ENCODE assay signal across 15 cellular contexts in genomic region chr20:63693079-63693974, GRCh38. TPM values are rescaled to one million over a fixed set of nuclear protein-coding genes. Genes with fewer than 3 reads are reported as not detected.
A peak's percentile ranks its signal among the peaks of the same experiment; 100 is the strongest.
DNase-seq lines count a peak whose midpoint lies in the region; ATAC-seq and TF ChIP-seq lines count a peak whose summit lies in the region.
"Had no signal": no experiment of that assay in that cellular context is flagged by ENCODE, and none has a peak within 500 bp of the region (broad histone marks: within the 10 kb centered on the region; RNA-seq: fewer than 3 reads in every experiment).

No MANE protein-coding gene starts in this region.

- no peak for TF ChIP-seq POLR2A in sigmoid colon (IDR thresholded peaks at IDR 0.05)

- H3K4me3 ChIP-seq in sigmoid colon = no peak overlapping the region
- H3K4me3 ChIP-seq: heart right ventricle, smooth muscle cell had no signal

- intact Hi-C loops in left cardiac atrium (cut with DNase I) = no loop called here
- intact Hi-C loops in sigmoid colon (cut with DNase I) = no loop called here

- POLR2A ChIA-PET in activated CD4-positive, alpha-beta T cell treated with anti-CD3 and anti-CD28 coated beads, Interleukin-2, amount 10 ng/mL, durations not matched to agents 7 days and 5 days (lab: Charles Lee) = no interaction called here
- POLR2A ChIA-PET in activated CD8-positive, alpha-beta T cell treated with anti-CD3 and anti-CD28 coated beads, Interleukin-2, amount 10 ng/mL, durations not matched to agents 7 days and 5 days (lab: Charles Lee) = no interaction called here

- H3K36me3 ChIP-seq in sigmoid colon = peaks cover 6 to 24% (median 11%) of the 10 kb centered on the region in 4 donors

- H3K27ac ChIP-seq in sigmoid colon = peak overlapping the region in 1 of 4 donors; percentile 7

- peak overlapping the region; percentile 51 for H3K4me3 Mint-ChIP-seq in activated CD4-positive, alpha-beta T cell treated with anti-CD3 and anti-CD28 coated beads, Interleukin-2, amount 10 ng/mL, durations not matched to agents 7 days and 5 days
- peak overlapping the region; percentile 60 for H3K4me3 Mint-ChIP-seq in activated CD8-positive, alpha-beta T cell treated with anti-CD3 and anti-CD28 coated beads, Interleukin-2, amount 10 ng/mL, durations not matched to agents 7 days and 5 days
- H3K4me3 Mint-ChIP-seq: H9 had no signal

- no peaks in the 10 kb centered on the region for H3K27me3 ChIP-seq in sigmoid colon
- H3K27me3 ChIP-seq: heart right ventricle had no signal

- peaks cover 15% of the 10 kb centered on the region for H3K36me3 Mint-ChIP-seq in activated CD4-positive, alpha-beta T cell treated with anti-CD3 and anti-CD28 coated beads, Interleukin-2, amount 10 ng/mL, durations not matched to agents 7 days and 5 days (ENCODE audit: low read depth)
- peaks cover 28% of the 10 kb centered on the region for H3K36me3 Mint-ChIP-seq in activated CD8-positive, alpha-beta T cell treated with anti-CD3 and anti-CD28 coated beads, Interleukin-2, amount 10 ng/mL, durations not matched to agents 7 days and 5 days (ENCODE audit: low read depth)

- CTCF ChIA-PET in activated CD4-positive, alpha-beta T cell treated with anti-CD3 and anti-CD28 coated beads, Interleukin-2, amount 10 ng/mL, durations not matched to agents 7 days and 5 days (lab: Charles Lee) = no interaction called here
- CTCF ChIA-PET in activated CD8-positive, alpha-beta T cell treated with anti-CD3 and anti-CD28 coated beads, Interleukin-2, amount 10 ng/mL, durations not matched to agents 7 days and 5 days (lab: Charles Lee) = no interaction called here

- no peaks in the 10 kb centered on the region for H3K9me3 ChIP-seq in sigmoid colon
- H3K9me3 ChIP-seq: heart right ventricle had no signal

- peaks cover 5% of the 10 kb centered on the region for H3K4me1 Mint-ChIP-seq in activated CD4-positive, alpha-beta T cell treated with anti-CD3 and anti-CD28 coated beads, Interleukin-2, amount 10 ng/mL, durations not matched to agents 7 days and 5 days
- H3K4me1 Mint-ChIP-seq in activated CD8-positive, alpha-beta T cell treated with anti-CD3 and anti-CD28 coated beads, Interleukin-2, amount 10 ng/mL, durations not matched to agents 7 days and 5 days (ENCODE audit: low read depth) = peaks cover 9% of the 10 kb centered on the region

- no peak for TF ChIP-seq CTCF in sigmoid colon (IDR thresholded peaks at IDR 0.05)

- H3K9me3 Mint-ChIP-seq in activated CD4-positive, alpha-beta T cell treated with anti-CD3 and anti-CD28 coated beads, Interleukin-2, amount 10 ng/mL, durations not matched to agents 7 days and 5 days = no peaks in the 10 kb centered on the region
- no peaks in the 10 kb centered on the region for H3K9me3 Mint-ChIP-seq in activated CD8-positive, alpha-beta T cell treated with anti-CD3 and anti-CD28 coated beads, Interleukin-2, amount 10 ng/mL, durations not matched to agents 7 days and 5 days (ENCODE audit: insufficient read depth)

- ATAC-seq in activated CD8-positive, alpha-beta T cell treated with anti-CD3 and anti-CD28 coated beads, Interleukin-2, amount 10 ng/mL, durations not matched to agents 7 days and 5 days = no peak
- ATAC-seq in left cardiac atrium = no peak
- ATAC-seq in HG03457 (IDR thresholded peaks at IDR 0.05; ENCODE audit: unreplicated experiment) = no peak
- ATAC-seq: heart right ventricle had no signal

- no peak for DNase-seq in activated CD4-positive, alpha-beta T cell treated with anti-CD3 and anti-CD28 coated beads, Interleukin-2, amount 10 ng/mL, durations not matched to agents 7 days and 5 days
- no peak for DNase-seq in activated CD4-positive, alpha-beta T cell treated with anti-CD3 and anti-CD28 coated beads, Interleukin-2, amount 50 U/mL, for 4 hours
- DNase-seq in activated CD8-positive, alpha-beta T cell treated with anti-CD3 and anti-CD28 coated beads, Interleukin-2, amount 10 ng/mL, durations not matched to agents 7 days and 5 days = no peak
- DNase-seq in left cardiac atrium (peak; percentile 18), sigmoid colon (peak; percentile 69), KG1 (lab: John Stamatoyannopoulos, UW) (no peak), ecto neural progenitor cell (ENCODE audit: low spot score) (no peak)
- DNase-seq: H9, NCI-H2081, SIG-M5 had no signal

- peaks cover 2 to 28% (median 24%) of the 10 kb centered on the region in 4 donors for H3K4me1 ChIP-seq in sigmoid colon

- 89 to 91% methylated on average over 13 of the region's 13 CpGs for WGBS in sigmoid colon, 2 donors

- no peak for TF ChIP-seq EP300 in sigmoid colon (IDR thresholded peaks at IDR 0.05)

- H3K27ac Mint-ChIP-seq in activated CD4-positive, alpha-beta T cell treated with anti-CD3 and anti-CD28 coated beads, Interleukin-2, amount 10 ng/mL, durations not matched to agents 7 days and 5 days = peak overlapping the region; percentile 79
- peak overlapping the region; percentile 89 for H3K27ac Mint-ChIP-seq in activated CD8-positive, alpha-beta T cell treated with anti-CD3 and anti-CD28 coated beads, Interleukin-2, amount 10 ng/mL, durations not matched to agents 7 days and 5 days
- H3K27ac Mint-ChIP-seq: H9 had no signal

- H3K27me3 Mint-ChIP-seq in activated CD4-positive, alpha-beta T cell treated with anti-CD3 and anti-CD28 coated beads, Interleukin-2, amount 10 ng/mL, durations not matched to agents 7 days and 5 days = no peaks in the 10 kb centered on the region
- no peaks in the 10 kb centered on the region for H3K27me3 Mint-ChIP-seq in activated CD8-positive, alpha-beta T cell treated with anti-CD3 and anti-CD28 coated beads, Interleukin-2, amount 10 ng/mL, durations not matched to agents 7 days and 5 days (ENCODE audit: low read depth)

RNA-seq across cellular contexts. Expression of gene TNFRSF6B, which starts 3.1 kb away (rescaled TPM):
- total RNA-seq in activated CD4-positive, alpha-beta T cell treated with anti-CD3 and anti-CD28 coated beads, Interleukin-2, amount 10 ng/mL, durations not matched to agents 7 days and 5 days = 1 to 10 TPM in 1 of 2 experiments, not detected in 1; 1.0 TPM
- not detected for total RNA-seq in activated CD8-positive, alpha-beta T cell treated with anti-CD3 and anti-CD28 coated beads, Interleukin-2, amount 10 ng/mL, durations not matched to agents 7 days and 5 days
- 10 to 100 TPM in 1 of 2 donors, 1 to 10 TPM in 1; 1.4 to 10.1 TPM for total RNA-seq in left cardiac atrium
- total RNA-seq in sigmoid colon = 10 to 100 TPM in 1 of 4 donors, 1 to 10 TPM in 3; 1.8 to 45.5 (median 4.2) TPM
- polyA plus RNA-seq in sigmoid colon = 100 to 1,000 TPM in 1 of 3 donors, 1 to 10 TPM in 2; 1.2 to 186 (median 4.8) TPM
- total RNA-seq: A673, H9 had no signal

RNA-seq across cellular contexts. Expression of gene ARFRP1, which starts 14.4 kb away (rescaled TPM):
- 10 to 100 TPM; 52.7 to 64.5 TPM for total RNA-seq in activated CD4-positive, alpha-beta T cell treated with anti-CD3 and anti-CD28 coated beads, Interleukin-2, amount 10 ng/mL, durations not matched to agents 7 days and 5 days
- 10 to 100 TPM; 55.2 to 57.6 TPM for total RNA-seq in activated CD8-positive, alpha-beta T cell treated with anti-CD3 and anti-CD28 coated beads, Interleukin-2, amount 10 ng/mL, durations not matched to agents 7 days and 5 days
- total RNA-seq in left cardiac atrium (10 to 100 TPM; 36.8 to 44.9 TPM), sigmoid colon (10 to 100 TPM; 26.8 to 38.7 (median 28.8) TPM)
- polyA plus RNA-seq in sigmoid colon = 10 to 100 TPM; 39.1 to 70.2 (median 45.6) TPM

RNA-seq across cellular contexts. Expression of gene ZGPAT, which starts 14.5 kb away (rescaled TPM):
- 10 to 100 TPM; 37.3 to 43.3 TPM for total RNA-seq in activated CD4-positive, alpha-beta T cell treated with anti-CD3 and anti-CD28 coated beads, Interleukin-2, amount 10 ng/mL, durations not matched to agents 7 days and 5 days
- 10 to 100 TPM; 38.6 to 43.5 TPM for total RNA-seq in activated CD8-positive, alpha-beta T cell treated with anti-CD3 and anti-CD28 coated beads, Interleukin-2, amount 10 ng/mL, durations not matched to agents 7 days and 5 days
- 10 to 100 TPM; 16.4 to 18.6 TPM for total RNA-seq in left cardiac atrium
- total RNA-seq in sigmoid colon = 10 to 100 TPM; 18.5 to 22.5 (median 19.6) TPM
- 10 to 100 TPM; 24.0 to 44.9 (median 30.5) TPM for polyA plus RNA-seq in sigmoid colon

RNA-seq across cellular contexts. Expression of gene RTEL1, which starts 35.2 kb away (rescaled TPM):
- 10 to 100 TPM; 53.3 to 58.9 TPM for total RNA-seq in activated CD4-positive, alpha-beta T cell treated with anti-CD3 and anti-CD28 coated beads, Interleukin-2, amount 10 ng/mL, durations not matched to agents 7 days and 5 days
- total RNA-seq in activated CD8-positive, alpha-beta T cell treated with anti-CD3 and anti-CD28 coated beads, Interleukin-2, amount 10 ng/mL, durations not matched to agents 7 days and 5 days = 10 to 100 TPM; 49.8 to 54.3 TPM
- 10 to 100 TPM; 13.5 to 17.3 TPM for total RNA-seq in left cardiac atrium
- total RNA-seq in sigmoid colon = 10 to 100 TPM; 19.6 to 44.3 (median 31.4) TPM
- 10 to 100 TPM in 1 of 3 donors, 1 to 10 TPM in 2; 3.6 to 22.4 (median 9.0) TPM for polyA plus RNA-seq in sigmoid colon

RNA-seq across cellular contexts. Expression of gene STMN3, which starts 40.1 kb away (rescaled TPM):
- 10 to 100 TPM; 49.4 to 54.4 TPM for total RNA-seq in activated CD4-positive, alpha-beta T cell treated with anti-CD3 and anti-CD28 coated beads, Interleukin-2, amount 10 ng/mL, durations not matched to agents 7 days and 5 days
- 10 to 100 TPM; 13.1 to 13.3 TPM for total RNA-seq in activated CD8-positive, alpha-beta T cell treated with anti-CD3 and anti-CD28 coated beads, Interleukin-2, amount 10 ng/mL, durations not matched to agents 7 days and 5 days
- 1 to 10 TPM; 6.9 to 8.4 TPM for total RNA-seq in left cardiac atrium
- 10 to 100 TPM; 14.6 to 22.1 (median 20.1) TPM for total RNA-seq in sigmoid colon
- 10 to 100 TPM in 1 of 3 donors, 1 to 10 TPM in 2; 1.8 to 25.2 (median 6.6) TPM for polyA plus RNA-seq in sigmoid colon
- total RNA-seq: bronchial epithelial cell had no signal

Comparison
In these comparisons a context has a peak if more than half of its experiments do, and no peak if none do; other contexts are left out.
1. DNase-seq: peak in left cardiac atrium (single experiment) and sigmoid colon (single experiment); none in activated CD4-positive, alpha-beta T cell treated with anti-CD3 and anti-CD28 coated beads, Interleukin-2, amount 10 ng/mL, durations not matched to agents 7 days and 5 days (single experiment), activated CD4-positive, alpha-beta T cell treated with anti-CD3 and anti-CD28 coated beads, Interleukin-2, amount 50 U/mL, for 4 hours (0 of 2), activated CD8-positive, alpha-beta T cell treated with anti-CD3 and anti-CD28 coated beads, Interleukin-2, amount 10 ng/mL, durations not matched to agents 7 days and 5 days (single experiment), KG1 (single experiment) and ecto neural progenitor cell (single experiment).